ENCODE assay signal across 8 cellular contexts in the genomic region with DNA sequence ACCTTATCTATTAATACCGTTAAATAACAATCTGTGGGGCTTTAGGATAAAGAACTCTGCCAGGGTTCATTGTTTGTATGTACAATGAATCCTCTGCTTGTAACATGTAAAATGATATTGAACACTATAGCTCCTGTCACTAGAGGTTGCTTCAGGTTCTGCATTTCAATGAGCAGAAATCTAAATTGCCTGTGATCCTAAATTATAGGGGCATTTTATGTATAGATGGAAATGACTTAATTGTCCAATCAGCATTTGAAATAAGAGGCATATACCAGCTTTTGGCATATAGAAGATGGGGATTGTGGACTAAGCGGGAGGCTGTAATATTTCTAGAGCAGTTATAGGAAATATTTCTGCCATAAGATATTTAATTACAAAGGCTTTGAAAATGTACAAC. TPM values are rescaled to one million over a fixed set of nuclear protein-coding genes. Genes with fewer than 3 reads are reported as not detected.
DNase-seq lines count a peak whose midpoint lies in the region; ATAC-seq and TF ChIP-seq lines count a peak whose summit lies in the region.

No MANE protein-coding gene starts in this region.

- DNase-seq in T-helper 2 cell treated with Interferon-gamma antibody and Interleukin-4, amounts not matched to agents 5 μg/mL and 100 μg/mL, for 36 hours (ENCODE audit: low spot score), result no peak
- DNase-seq in T-helper 2 cell (no peak), aorta (no peak), ovary (no peak)
- DNase-seq in effector memory CD8-positive, alpha-beta T cell, result no peak

- TF ChIP-seq CTCF in OCI-LY3 (IDR thresholded peaks at IDR 0.05; ENCODE audit: low read depth, low read length) (no peak), ovary (IDR thresholded peaks at IDR 0.05) (no peak)

- H3K79me2 ChIP-seq in OCI-LY3 (ENCODE audit: low read length), result peaks cover 84% of the 10 kb centered on the region

- no peak for TF ChIP-seq POLR2A in ovary (IDR thresholded peaks at IDR 0.05)

- no peaks in the 10 kb centered on the region; the same call in 1 of the 2 replicates for H3K27me3 ChIP-seq in OCI-LY3 (ENCODE audit: low read depth, low read length)
- no peaks in the 10 kb centered on the region for H3K27me3 ChIP-seq in skeletal muscle tissue (ENCODE audit: control insufficient read depth in 3 of 3, insufficient read depth in 3 of 3, low read length in 3 of 3)
- no peaks in the 10 kb centered on the region for H3K27me3 ChIP-seq in aorta (ENCODE audit: control insufficient read depth in 1 of 2, insufficient read depth in 2 of 2, low read length in 1 of 2)
- H3K27me3 ChIP-seq in ovary, result no peaks in the 10 kb centered on the region

- H3K4me3 ChIP-seq in OCI-LY3 (ENCODE audit: low read length) (peak overlapping the region; percentile 79), skeletal muscle tissue (ENCODE audit: low read length in 3 of 3) (peak overlapping the region in 1 of 3 donors; percentile 81), aorta (ENCODE audit: low read length in 2 of 2) (peak overlapping the region in 1 of 2 donors; percentile 96), ovary (no peak overlapping the region)

- H3K27ac ChIP-seq in OCI-LY3 (ENCODE audit: low read length) (peak overlapping the region; percentile 80), skeletal muscle tissue (ENCODE audit: low read depth, low read length) (no peak overlapping the region), aorta (ENCODE audit: low read depth in 1 of 2, low read length in 2 of 2) (no peak overlapping the region), ovary (no peak overlapping the region)

- H3K4me3 Mint-ChIP-seq in T-helper 2 cell treated with Interferon-gamma antibody and Interleukin-4, amounts not matched to agents 5 μg/mL and 100 μg/mL, for 36 hours, result peak overlapping the region; percentile 99
- H3K4me3 Mint-ChIP-seq in effector memory CD8-positive, alpha-beta T cell, result peak overlapping the region; percentile 96 to 98

- H3K36me3 Mint-ChIP-seq in T-helper 2 cell treated with Interferon-gamma antibody and Interleukin-4, amounts not matched to agents 5 μg/mL and 100 μg/mL, for 36 hours (ENCODE audit: low read depth), result peaks cover 14% of the 10 kb centered on the region
- peaks cover 36% of the 10 kb centered on the region for H3K36me3 Mint-ChIP-seq in effector memory CD8-positive, alpha-beta T cell (ENCODE audit: insufficient read depth)

- H3K36me3 ChIP-seq in OCI-LY3 (replicated peaks; ENCODE audit: low read depth, low read length) (peaks cover 33% of the 10 kb centered on the region), skeletal muscle tissue (ENCODE audit: control insufficient read depth in 3 of 3, insufficient read depth in 3 of 3, low read length in 3 of 3) (no peaks in the 10 kb centered on the region), aorta (ENCODE audit: control insufficient read depth in 1 of 2, insufficient read depth in 2 of 2, low read length in 1 of 2) (no peaks in the 10 kb centered on the region), ovary (no peaks in the 10 kb centered on the region)

- H3K9me3 ChIP-seq in OCI-LY3 (ENCODE audit: insufficient read depth, low read length) (no peaks in the 10 kb centered on the region), skeletal muscle tissue (ENCODE audit: control insufficient read depth in 3 of 3, low read length in 3 of 3) (no peaks in the 10 kb centered on the region), aorta (ENCODE audit: control insufficient read depth, low read length) (no peaks in the 10 kb centered on the region), ovary (no peaks in the 10 kb centered on the region)

- H3K9me3 Mint-ChIP-seq in T-helper 2 cell treated with Interferon-gamma antibody and Interleukin-4, amounts not matched to agents 5 μg/mL and 100 μg/mL, for 36 hours, result no peaks in the 10 kb centered on the region
- H3K9me3 Mint-ChIP-seq in effector memory CD8-positive, alpha-beta T cell, result no peaks in the 10 kb centered on the region

- TF ChIP-seq EP300 in ovary (IDR thresholded peaks at IDR 0.05), result no peak

- H3K4me1 ChIP-seq in OCI-LY3 (ENCODE audit: low read length) (peaks cover 54% of the 10 kb centered on the region), skeletal muscle tissue (ENCODE audit: control insufficient read depth in 3 of 3, insufficient read depth in 3 of 3, low read length in 3 of 3) (peaks cover 7 to 20% (median 18%) of the 10 kb centered on the region in 3 donors), aorta (ENCODE audit: control insufficient read depth in 1 of 2, insufficient read depth in 2 of 2, low read length in 2 of 2) (no peaks in the 10 kb centered on the region), ovary (ENCODE audit: insufficient read depth) (peaks cover 3% of the 10 kb centered on the region)

- peak overlapping the region; percentile 88 for H3K9ac ChIP-seq in OCI-LY3 (ENCODE audit: low read length)
- peak overlapping the region in 2 of 3 donors; percentile 10 to 89 for H3K9ac ChIP-seq in skeletal muscle tissue (ENCODE audit: low read depth in 1 of 3, low read length in 3 of 3)

- H2AFZ ChIP-seq in OCI-LY3 (ENCODE audit: low read depth, low read length), result no peak overlapping the region

- H3K27me3 Mint-ChIP-seq in T-helper 2 cell treated with Interferon-gamma antibody and Interleukin-4, amounts not matched to agents 5 μg/mL and 100 μg/mL, for 36 hours (ENCODE audit: low read depth), result no peaks in the 10 kb centered on the region
- H3K27me3 Mint-ChIP-seq in effector memory CD8-positive, alpha-beta T cell, result no peaks in the 10 kb centered on the region

- no peak for ATAC-seq in effector memory CD8-positive, alpha-beta T cell (replicated peaks)
- ATAC-seq in aorta (ENCODE audit: low FRiP score), result no peak
- ATAC-seq in HG03196 (IDR thresholded peaks at IDR 0.05; ENCODE audit: unreplicated experiment), result no peak

- H3K4me2 ChIP-seq in OCI-LY3 (ENCODE audit: low read length), result peak overlapping the region; percentile 78

- intact Hi-C loops in aorta (cut with DNase I) (loop anchor here (5.0 to 10.0 kb wide), 5 partner anchors 36 to 121 kb away; no protein-coding TSS in a partner anchor), ovary (cut with DNase I) (loop anchor here in 2 of 4 donors (5.0 to 10.0 kb wide), 2 partner anchors 69 to 71 kb away; no protein-coding TSS in a partner anchor)

- WGBS in aorta, 2 donors, result 46 to 48% methylated on average over 2 of the region's 2 CpGs
- WGBS in ovary, 3 donors, result 52 to 59% (median 58%) methylated on average over 2 of the region's 2 CpGs

- peaks cover 52% of the 10 kb centered on the region for H3K4me1 Mint-ChIP-seq in T-helper 2 cell treated with Interferon-gamma antibody and Interleukin-4, amounts not matched to agents 5 μg/mL and 100 μg/mL, for 36 hours (ENCODE audit: low read depth)
- H3K4me1 Mint-ChIP-seq in effector memory CD8-positive, alpha-beta T cell (ENCODE audit: low read depth in 2 of 2), result peaks cover 30 to 43% of the 10 kb centered on the region in 2 donors

- H4K20me1 ChIP-seq in OCI-LY3 (ENCODE audit: insufficient read depth, low read length), result peaks cover 53% of the 10 kb centered on the region

- H3K27ac Mint-ChIP-seq in T-helper 2 cell treated with Interferon-gamma antibody and Interleukin-4, amounts not matched to agents 5 μg/mL and 100 μg/mL, for 36 hours, result peak overlapping the region; percentile 82
- peak overlapping the region; percentile 95 to 98 for H3K27ac Mint-ChIP-seq in effector memory CD8-positive, alpha-beta T cell

RNA-seq across cellular contexts. Expression of a gene that starts 2.0 kb away (rescaled TPM):
- 25.6 TPM for total RNA-seq in skeletal muscle tissue
- total RNA-seq in aorta, result 10 to 100 TPM; 42.6 to 53.7 TPM
- polyA plus RNA-seq in aorta, result 10 to 100 TPM in 1 of 2 donors, 1 to 10 TPM in 1; 4.8 to 12.7 TPM
- total RNA-seq in ovary, result 10 to 100 TPM; 19.9 to 32.4 (median 26.5) TPM
- 10 to 100 TPM in 1 of 2 donors, 1 to 10 TPM in 1; 8.2 to 21.3 TPM for polyA plus RNA-seq in ovary
